27 cellular contexts compared by ENCODE assay signal in genomic region chr13:72399351-72399750, GRCh38.
"Had no signal": no experiment of that assay in that cellular context is flagged by ENCODE, and none has a peak within 500 bp of the region (broad histone marks: within the 10 kb centered on the region; RNA-seq: fewer than 3 reads in every experiment).

No MANE protein-coding gene starts in this region.

- H3K4me3 ChIP-seq: stomach, suprapubic skin, testis, thoracic aorta, thyroid gland, tibial artery, tibial nerve, transverse colon, upper lobe of left lung, upper lobe of right lung, uterus, vagina had no signal

- H3K27me3 ChIP-seq: stomach, suprapubic skin, testis, thyroid gland, tibial artery, tibial nerve, transverse colon, upper lobe of left lung, upper lobe of right lung, uterus, vagina had no signal

- H3K4me1 ChIP-seq: stomach, suprapubic skin, testis, thyroid gland, tibial artery, tibial nerve, transverse colon, upper lobe of left lung, upper lobe of right lung, uterus, vagina had no signal

- ATAC-seq: stimulated activated effector memory CD8-positive, alpha-beta T cell treated with anti-CD3 and anti-CD28 coated beads, Interleukin-12 subunit alpha, Interleukin-12 subunit beta, amount 100 ng/mL, for 72 hours; stimulated activated memory B cell treated with anti-CD40 and anti-IgM and Interleukin-4, amounts not matched to agents 10 μg/mL and 1 μg/mL and 100 μg/mL, for 72 hours; stimulated activated naive B cell treated with anti-CD40 and anti-IgM and Interleukin-4, amounts not matched to agents 10 μg/mL and 1 μg/mL and 100 μg/mL, for 72 hours; stimulated activated naive CD8-positive, alpha-beta T cell treated with anti-CD3 and anti-CD28 coated beads, Interleukin-15, amount 100 ng/mL, for 72 hours; stimulated activated naive CD8-positive, alpha-beta T cell treated with anti-CD3 and anti-CD28 coated beads, Interleukin-15, Interleukin-2, amounts not matched to agents 100 U/mL and 50 U/mL, for 24 hours; upper lobe of right lung had no signal

- DNase-seq: stimulated activated CD4-positive, alpha-beta T cell treated with anti-CD3 and anti-CD28 coated beads, Interleukin-2, amount 100 ng/mL, for 48 hours; stimulated activated CD4-positive, alpha-beta T cell treated with anti-CD3 and anti-CD28 coated beads, Interleukin-4, amount 100 ng/mL, for 1 hour; stimulated activated CD4-positive, alpha-beta T cell treated with anti-CD3 and anti-CD28 coated beads, Interleukin-4, amount 100 ng/mL, for 24 hours; stimulated activated CD4-positive, alpha-beta T cell treated with anti-CD3 and anti-CD28 coated beads, Interleukin-4, amount 100 ng/mL, for 4 hours; stimulated activated CD8-positive, alpha-beta memory T cell treated with anti-CD3 and anti-CD28 coated beads, Interleukin-4, amount 100 ng/mL, for 48 hours; stimulated activated naive B cell treated with anti-CD40 and anti-IgM and Interleukin-4, amounts not matched to agents 10 μg/mL and 1 μg/mL and 100 μg/mL, for 72 hours; stimulated activated naive CD4-positive, alpha-beta T cell; stimulated activated naive CD4-positive, alpha-beta T cell treated with Interleukin-2 at 50 U/mL for 16 hours; stimulated activated naive CD8-positive, alpha-beta T cell treated with anti-CD3 and anti-CD28 coated beads, Interleukin-15, amount 100 ng/mL, for 72 hours; stimulated activated naive CD8-positive, alpha-beta T cell treated with anti-CD3 and anti-CD28 coated beads, Interleukin-15, Interleukin-2, amounts not matched to agents 100 U/mL and 50 U/mL, for 24 hours; stomach; substantia nigra; testis; thyroid gland; tibial artery; transverse colon; trophoblast cell; upper lobe of left lung; upper lobe of right lung; uterus had no signal

- FAIRE-seq: urothelium cell line had no signal

- H3K27ac ChIP-seq: stomach, suprapubic skin, testis, thoracic aorta, thyroid gland, tibial artery, tibial nerve, transverse colon, upper lobe of left lung, upper lobe of right lung, uterus, vagina had no signal

- H3K36me3 ChIP-seq: stomach, suprapubic skin, thoracic aorta, thyroid gland, tibial artery, tibial nerve, transverse colon, upper lobe of left lung, upper lobe of right lung, uterus, vagina had no signal

- H3K9me3 ChIP-seq: stomach, suprapubic skin, testis, thoracic aorta, thyroid gland, tibial artery, tibial nerve, transverse colon, upper lobe of left lung, upper lobe of right lung, uterus, vagina had no signal
